Comparison of ENCODE assay signal across 20 cellular contexts in genomic region chr4:3087398-3087797, GRCh38. TPM values are rescaled to one million over a fixed set of nuclear protein-coding genes. Genes with fewer than 3 reads are reported as not detected.
DNase-seq lines count a peak whose midpoint lies in the region; ATAC-seq, FAIRE-seq and TF ChIP-seq lines count a peak whose summit lies in the region.
"Had no signal": no experiment of that assay in that cellular context is flagged by ENCODE, and none has a peak within 500 bp of the region (broad histone marks: within the 10 kb centered on the region; RNA-seq: fewer than 3 reads in every experiment).

No MANE protein-coding gene starts in this region.

- H3K4me1 ChIP-seq in GM12878 (ENCODE audit: control insufficient read depth, insufficient read depth, low read length) (peaks cover 38% of the 10 kb centered on the region), GM23248 (ENCODE audit: insufficient read depth) (no peaks in the 10 kb centered on the region)

- CTCF ChIA-PET in activated CD4-positive, alpha-beta T cell treated with anti-CD3 and anti-CD28 coated beads for 36 hours (lab: Charles Lee) = interaction anchor here (1.0 kb wide), 2 partner anchors 10 to 53 kb away, joined by 3 to 4 read pairs; no protein-coding TSS in a partner anchor
- CTCF ChIA-PET in GM12878 (lab: Yijun Ruan, JAX) = interaction anchor here (1.2 to 1.7 kb wide), 4 partner anchors 14 to 46 kb away, joined by 3 to 6 read pairs (median 4); no protein-coding TSS in a partner anchor

- POLR2A ChIA-PET in activated CD4-positive, alpha-beta T cell treated with anti-CD3 and anti-CD28 coated beads for 36 hours (lab: Charles Lee) = interaction anchor here (0.6 kb wide), 1 partner anchor 274 kb away, joined by 3 read pairs; no protein-coding TSS in a partner anchor
- POLR2A ChIA-PET in GM12878 (lab: Charles Lee) = interaction anchor here (0.7 to 1.1 kb wide), 2 partner anchors 9 to 28 kb away, joined by 3 to 5 read pairs; no protein-coding TSS in a partner anchor

- no peak for FAIRE-seq in GM12878 (lab: Jason Lieb, UNC)
- FAIRE-seq: D721Med, G401.6 had no signal

- BruUV-seq in GM12878 (replicated peaks; lab: Mats Ljungman, UMichigan) = no TSS peak

- H3K27me3 Mint-ChIP-seq in activated CD4-positive, alpha-beta T cell treated with anti-CD3 and anti-CD28 coated beads for 36 hours = no peaks in the 10 kb centered on the region
- H3K27me3 Mint-ChIP-seq in activated naive CD4-positive, alpha-beta T cell treated with anti-CD3 and anti-CD28 coated beads, Interleukin-2, amount 50 U/mL, for 24 hours = no peaks in the 10 kb centered on the region

- 0 out of 2 replicates have a peak, but pooled peaks cover 4% of the 10 kb centered on the region for H3F3A ChIP-seq in GM23248 (ENCODE audit: insufficient read depth)

- ATAC-seq in activated CD4-positive, alpha-beta T cell treated with anti-CD3 and anti-CD28 coated beads for 36 hours = no peak
- ATAC-seq in GM12878 = no peak
- ATAC-seq: CD8-positive, alpha-beta T cell had no signal

- in situ Hi-C loops in GM12878 (cut with MboI) (no loop called here), GM23248 (cut with MboI) (no loop called here)

- SMC1A ChIA-PET in GM12878 (lab: Charles Lee; ENCODE audit: uncharacterized antibody, unreplicated experiment) = interaction anchor here (0.7 to 1.5 kb wide), 4 partner anchors 8 to 20 kb away, joined by 3 to 6 read pairs (median 4); no protein-coding TSS in a partner anchor

- no peaks in the 10 kb centered on the region for H3K9me2 ChIP-seq in GM23248 (ENCODE audit: insufficient read depth)

- intact Hi-C loops in activated CD4-positive, alpha-beta T cell treated with anti-CD3 and anti-CD28 coated beads for 36 hours (cut with DNase I, micrococcal nuclease) = loop anchor here (5.0 kb wide), 3 partner anchors 40 to 125 kb away; partner anchors contain the start of genes GRK4 (in 1 of the 2) and NOP14 (in 1 of the 2)
- intact Hi-C loops in GM12878 (cut with micrococcal nuclease; ENCODE audit: unreplicated experiment) = no loop called here

- peak overlapping the region; percentile 38 for H3K27ac ChIP-seq in GM12878 (ENCODE audit: control insufficient read depth, insufficient read depth)
- no peak overlapping the region for H3K27ac ChIP-seq in GM23248
- H3K27ac ChIP-seq: 22Rv1 had no signal

- WGBS in GM12878 (ENCODE audit: insufficient coverage, insufficient replicate concordance, low lambda C conversion rate, missing lambda C conversion rate) = 93% methylated on average over 4 of the region's 4 CpGs
- WGBS in GM23248 (ENCODE audit: low coverage in 1 of 2, low lambda C conversion rate in 2 of 2, missing lambda C conversion rate in 2 of 2), 2 experiments = 97% methylated on average over 4 of the region's 4 CpGs

- no peak overlapping the region for H3K4me3 Mint-ChIP-seq in activated CD4-positive, alpha-beta T cell treated with anti-CD3 and anti-CD28 coated beads for 36 hours
- no peak overlapping the region for H3K4me3 Mint-ChIP-seq in activated naive CD4-positive, alpha-beta T cell treated with anti-CD3 and anti-CD28 coated beads, Interleukin-2, amount 50 U/mL, for 24 hours
- H3K4me3 Mint-ChIP-seq: CD14-positive monocyte; CD8-positive, alpha-beta T cell had no signal

- H3K9ac ChIP-seq in GM12878 (ENCODE audit: control insufficient read depth, insufficient read depth, low read length) (no peak overlapping the region), GM23248 (no peak overlapping the region)

- no peak for TF ChIP-seq EP300 in GM12878 (IDR thresholded peaks at IDR 0.05; ENCODE audit: borderline replicate concordance in 1 of 2, control insufficient read depth in 1 of 2, low read depth in 2 of 2, low read length in 2 of 2)

- H3K9me3 Mint-ChIP-seq in activated CD4-positive, alpha-beta T cell treated with anti-CD3 and anti-CD28 coated beads for 36 hours (ENCODE audit: low read depth) = no peaks in the 10 kb centered on the region
- H3K9me3 Mint-ChIP-seq in activated naive CD4-positive, alpha-beta T cell treated with anti-CD3 and anti-CD28 coated beads, Interleukin-2, amount 50 U/mL, for 24 hours = no peaks in the 10 kb centered on the region
- H3K9me3 Mint-ChIP-seq: CD8-positive, alpha-beta T cell had no signal

- H3K9me3 ChIP-seq in GM12878 (replicated peaks; ENCODE audit: control insufficient read depth, insufficient read depth, low read length) (no peaks in the 10 kb centered on the region), GM23248 (ENCODE audit: low read depth) (no peaks in the 10 kb centered on the region)

- peaks cover 3 to 26% of the 10 kb centered on the region in 2 experiments for H3K36me3 ChIP-seq in GM12878 (ENCODE audit: control insufficient read depth in 2 of 2, insufficient read depth in 2 of 2, low read length in 1 of 2)
- 0 out of 2 replicates have a peak, but pooled peaks cover 8% of the 10 kb centered on the region for H3K36me3 ChIP-seq in GM23248 (ENCODE audit: low read depth)

- H2AFZ ChIP-seq in GM12878 (ENCODE audit: control insufficient read depth, low read depth, low read length) = no peak overlapping the region
- no peak overlapping the region for H2AFZ ChIP-seq in GM23248

- RAD21 ChIA-PET in GM12878 (lab: Charles Lee; ENCODE audit: unreplicated experiment) = interaction anchor here (1.2 kb wide), 1 partner anchor 9 kb away, joined by 3 read pairs; no protein-coding TSS in a partner anchor

- H3K4me3 ChIP-seq in GM12878 (no peak overlapping the region), GM23248 (no peak overlapping the region)

- no peak for TF ChIP-seq CTCF in GM12878 (IDR thresholded peaks at IDR 0.05 in 2 of 3, conservative IDR thresholded peaks at IDR 0.05 in 1 of 3; ENCODE audit: control insufficient read depth in 2 of 3, extremely low read depth in 1 of 3, insufficient read depth in 1 of 3, low read depth in 3 of 3, low read length in 3 of 3)

- H3K79me2 ChIP-seq in GM12878 (ENCODE audit: control insufficient read depth, insufficient read depth, low read length) = peaks cover 80% of the 10 kb centered on the region
- H3K79me2 ChIP-seq in GM23248 (ENCODE audit: insufficient read depth) = peaks cover 85% of the 10 kb centered on the region

- H3K4me2 ChIP-seq in GM12878 (ENCODE audit: control insufficient read depth, insufficient read depth) (no peak overlapping the region), GM23248 (ENCODE audit: unreplicated experiment) (no peak overlapping the region)

- peaks cover 28% of the 10 kb centered on the region for H3K36me3 Mint-ChIP-seq in activated CD4-positive, alpha-beta T cell treated with anti-CD3 and anti-CD28 coated beads for 36 hours (ENCODE audit: low read depth)
- peaks cover 14% of the 10 kb centered on the region for H3K36me3 Mint-ChIP-seq in activated naive CD4-positive, alpha-beta T cell treated with anti-CD3 and anti-CD28 coated beads, Interleukin-2, amount 50 U/mL, for 24 hours

- no peak for TF ChIP-seq RAD21 in GM12878 (IDR thresholded peaks at IDR 0.05; ENCODE audit: insufficient read depth, low read depth, low read length)

- no peak for TF ChIP-seq POLR2A in GM12878 (IDR thresholded peaks at IDR 0.05; ENCODE audit: low read depth, low read length)

- H3K27ac Mint-ChIP-seq in activated CD4-positive, alpha-beta T cell treated with anti-CD3 and anti-CD28 coated beads for 36 hours = peak overlapping the region; percentile 32
- H3K27ac Mint-ChIP-seq in activated naive CD4-positive, alpha-beta T cell treated with anti-CD3 and anti-CD28 coated beads, Interleukin-2, amount 50 U/mL, for 24 hours = peak overlapping the region; percentile 43
- H3K27ac Mint-ChIP-seq: CD14-positive monocyte; CD8-positive, alpha-beta T cell had no signal

- H3K4me1 Mint-ChIP-seq in activated CD4-positive, alpha-beta T cell treated with anti-CD3 and anti-CD28 coated beads for 36 hours = peaks cover 65% of the 10 kb centered on the region
- H3K4me1 Mint-ChIP-seq in activated naive CD4-positive, alpha-beta T cell treated with anti-CD3 and anti-CD28 coated beads, Interleukin-2, amount 50 U/mL, for 24 hours = peaks cover 48% of the 10 kb centered on the region

- DNase-seq in activated CD4-positive, alpha-beta T cell treated with anti-CD3 and anti-CD28 coated beads for 36 hours = no peak
- DNase-seq in activated CD4-positive, alpha-beta T cell treated with anti-CD3 and anti-CD28 coated beads for 1 hour = no peak
- DNase-seq in activated naive CD4-positive, alpha-beta T cell (lab: John Stamatoyannopoulos, UW) = no peak
- DNase-seq in GM12878 (ENCODE audit: low read depth, low spot score) (no peak), GM23248 (no peak), anterior cingulate cortex (lab: John Stamatoyannopoulos, UW) (no peak)
- DNase-seq: CD8-positive, alpha-beta T cell; COR-L47; DMS153; DMS79 treated with DMSO at 0.1 percent for 48 hours; EL; H7; IMR-90 had no signal

- H3K27me3 ChIP-seq in GM12878 (replicated peaks in 1 of 2; ENCODE audit: control insufficient read depth in 2 of 2, insufficient read depth in 2 of 2, low read length in 1 of 2) (no peaks in the 10 kb centered on the region), GM23248 (replicated peaks; ENCODE audit: insufficient read depth) (no peaks in the 10 kb centered on the region)

- H4K20me1 ChIP-seq in GM12878 (ENCODE audit: control insufficient read depth, insufficient read depth) (no peaks in the 10 kb centered on the region), GM23248 (ENCODE audit: insufficient read depth) (peaks cover 10% of the 10 kb centered on the region; the same call in 1 of the 2 replicates)

RNA-seq across cellular contexts. Expression of gene HTT, which starts 12.9 kb away (rescaled TPM):
- total RNA-seq in activated CD4-positive, alpha-beta T cell treated with anti-CD3 and anti-CD28 coated beads for 36 hours = 100 to 1,000 TPM in 1 of 2 experiments, 10 to 100 TPM in 1; 80.1 to 127 TPM
- total RNA-seq in GM12878 (2013; cell fraction: nucleolus; rRNA removed) = 480 and 510 TPM in 2 replicates
- total RNA-seq in GM12878 (2014; rRNA removed) = 46.5 and 47.3 TPM in 2 replicates
- 61.4 and 62.0 TPM in 2 replicates for total RNA-seq in GM12878 (2014; rRNA removed; fragmentation: Illumina TruSeq; extraction: Trizol)
- total RNA-seq in GM12878 (2021) = 108 and 112 TPM in 2 replicates
- polyA plus RNA-seq in GM12878 (2011; ENCODE audit: low read depth) = 28.8 TPM
- 37.7 and 37.9 TPM in 2 replicates for polyA plus RNA-seq in GM12878 (2011; rRNA removed)
- 45.3 and 49.6 TPM in 2 replicates for polyA plus RNA-seq in GM12878 (2011; cell fraction: cytosol; rRNA removed)
- polyA plus RNA-seq in GM12878 (2011; cell fraction: nucleus; rRNA removed) = 117 and 129 TPM in 2 replicates
- polyA plus RNA-seq in GM12878 (2012) = 60.4 and 62.6 TPM in 2 replicates
- 113 and 203 TPM in 2 replicates for polyA plus RNA-seq in GM12878 (2014; fragmentation: Illumina TruSeq; extraction: Trizol)
- polyA plus RNA-seq in GM12878 (2014; fragmentation: Nextera tagmentation; extraction: Ambion mirVana) = 1 to 10 TPM; 3.3 to 3.6 TPM
- polyA plus RNA-seq in GM12878 (2014; rRNA removed) = 51.0 and 55.2 TPM in 2 replicates
- 10 to 100 TPM; 19.4 to 39.2 TPM for polyA plus RNA-seq in GM12878 (2016; fragmentation: Nextera tagmentation; extraction: Ambion mirVana)
- polyA minus RNA-seq in GM12878 (2011; rRNA and poly(A)+ RNA removed) = 206 and 215 TPM in 2 replicates
- 62.9 and 84.7 TPM in 2 replicates for polyA minus RNA-seq in GM12878 (2011; cell fraction: cytosol; rRNA and poly(A)+ RNA removed)
- 129 and 214 TPM in 2 replicates for polyA minus RNA-seq in GM12878 (2011; cell fraction: nucleus; rRNA and poly(A)+ RNA removed)
- total RNA-seq in GM23248 (2014; rRNA removed; shearing (Covaris generic)) = 14.8 and 26.5 TPM in 2 replicates
- 7.0 and 8.2 TPM in 2 replicates for polyA plus RNA-seq in GM23248 (2016; fragmentation: Nextera tagmentation; extraction: Ambion mirVana)

RNA-seq across cellular contexts. Expression of gene HTT-AS, which starts 13.1 kb away (rescaled TPM):
- not detected for total RNA-seq in activated CD4-positive, alpha-beta T cell treated with anti-CD3 and anti-CD28 coated beads for 36 hours
- not detected in 2 replicates for total RNA-seq in GM12878 (2013; cell fraction: nucleolus; rRNA removed)
- not detected in 2 replicates for total RNA-seq in GM12878 (2014; rRNA removed)
- total RNA-seq in GM12878 (2014; rRNA removed; fragmentation: Illumina TruSeq; extraction: Trizol) = not detected in 2 replicates
- total RNA-seq in GM12878 (2021) = not detected in 2 replicates
- polyA plus RNA-seq in GM12878 (2011; ENCODE audit: low read depth) = not detected
- not detected in 2 replicates for polyA plus RNA-seq in GM12878 (2011; rRNA removed)
- polyA plus RNA-seq in GM12878 (2011; cell fraction: cytosol; rRNA removed) = not detected in 2 replicates
- polyA plus RNA-seq in GM12878 (2011; cell fraction: nucleus; rRNA removed) = not detected in 2 replicates
- not detected in 2 replicates for polyA plus RNA-seq in GM12878 (2012)
- not detected in 2 replicates for polyA plus RNA-seq in GM12878 (2014; fragmentation: Illumina TruSeq; extraction: Trizol)
- not detected for polyA plus RNA-seq in GM12878 (2014; fragmentation: Nextera tagmentation; extraction: Ambion mirVana)
- polyA plus RNA-seq in GM12878 (2014; rRNA removed) = not detected in 2 replicates
- polyA plus RNA-seq in GM12878 (2016; fragmentation: Nextera tagmentation; extraction: Ambion mirVana) = not detected
- not detected in 2 replicates for polyA minus RNA-seq in GM12878 (2011; rRNA and poly(A)+ RNA removed)
- not detected in 2 replicates for polyA minus RNA-seq in GM12878 (2011; cell fraction: cytosol; rRNA and poly(A)+ RNA removed)
- polyA minus RNA-seq in GM12878 (2011; cell fraction: nucleus; rRNA and poly(A)+ RNA removed) = not detected in 2 replicates
- total RNA-seq in GM23248 (2014; rRNA removed; shearing (Covaris generic)) = not detected in 2 replicates
- not detected in 2 replicates for polyA plus RNA-seq in GM23248 (2016; fragmentation: Nextera tagmentation; extraction: Ambion mirVana)
- total RNA-seq: A673; CD8-positive, alpha-beta T cell; H7; IMR-90 had no signal
- polyA plus RNA-seq: BJ, CD14-positive monocyte, IMR-90 had no signal
